ENCODE assay signal across 8 cellular contexts in genomic region chr1:148197396-148197795, GRCh38. TPM values are rescaled to one million over a fixed set of nuclear protein-coding genes. Genes with fewer than 3 reads are reported as not detected.
DNase-seq lines count a peak whose midpoint lies in the region; ATAC-seq and TF ChIP-seq lines count a peak whose summit lies in the region.
"Not testable (repeated sequence)": the region's sequence is repeated elsewhere in the genome, so short reads cannot be mapped to it uniquely, and the experiment has no call there.

No MANE protein-coding gene starts in this region.

- H3K9me2 ChIP-seq in PC-3 (replicated peaks; ENCODE audit: low read length), result not testable (repeated sequence)

- intact Hi-C loops in PC-3 (cut with micrococcal nuclease); Right ventricle myocardium superior (cut with DNase I); left ventricle myocardium superior (cut with micrococcal nuclease); right lobe of liver (cut with DNase I): not testable (repeated sequence)

- H4K20me1 ChIP-seq in DND-41 (ENCODE audit: insufficient read depth, low read length); PC-3 (ENCODE audit: low read length): not testable (repeated sequence)

- TF ChIP-seq CTCF in DND-41 (IDR thresholded peaks at IDR 0.05; ENCODE audit: borderline replicate concordance, extremely low read depth, low read length, poor library complexity, severe bottlenecking); PC-3 (conservative IDR thresholded peaks at IDR 0.05; ENCODE audit: low read depth, low read length); right lobe of liver (IDR thresholded peaks at IDR 0.05): not testable (repeated sequence)

- H3K4me1 ChIP-seq in DND-41 (ENCODE audit: insufficient read depth, low read length); PC-3 (ENCODE audit: insufficient read depth, low read length); right lobe of liver: not testable (repeated sequence)

- not testable (repeated sequence) for H3K9ac ChIP-seq in DND-41 (ENCODE audit: low read depth, low read length); PC-3 (ENCODE audit: low read length)

- POLR2A ChIA-PET in PC-3 (lab: Charles Lee; ENCODE audit: unreplicated experiment), result not testable (repeated sequence)

- H2AFZ ChIP-seq in DND-41 (ENCODE audit: low read depth, low read length); PC-3 (ENCODE audit: low read length): not testable (repeated sequence)

- not testable (repeated sequence) for H3K27me3 ChIP-seq in DND-41 (ENCODE audit: insufficient read depth, low read length, poor library complexity); PC-3 (ENCODE audit: low read length); right lobe of liver

- not testable (repeated sequence) for H3K27me3 Mint-ChIP-seq in activated T-helper 17 cell treated with anti-CD3 and anti-CD28 coated beads, Interleukin-2, amount 50 U/mL, for 72 hours

- H3K27ac ChIP-seq in DND-41 (ENCODE audit: low read length); PC-3 (ENCODE audit: low read length); right lobe of liver: not testable (repeated sequence)

- H3K79me2 ChIP-seq in DND-41 (ENCODE audit: insufficient read depth, low read length); PC-3 (ENCODE audit: low read length): not testable (repeated sequence)

- not testable (repeated sequence) for H3K36me3 ChIP-seq in DND-41 (ENCODE audit: insufficient read depth, low read length); PC-3 (ENCODE audit: low read depth, low read length); right lobe of liver

- peak; percentile 47 for ATAC-seq in DND-41 (ENCODE audit: insufficient read depth, low read depth)
- peak; percentile 13 for ATAC-seq in HG02870 (IDR thresholded peaks at IDR 0.05; ENCODE audit: unreplicated experiment)
- peak; percentile 71 for ATAC-seq in PC-3
- ATAC-seq in activated T-helper 17 cell treated with anti-CD3 and anti-CD28 coated beads, Interleukin-2, amount 50 U/mL, for 72 hours (replicated peaks), result peak; percentile 23
- ATAC-seq in Right ventricle myocardium superior (ENCODE audit: poor library complexity), result peak; percentile 92
- peak; percentile 87 for ATAC-seq in left ventricle myocardium superior
- peak; percentile 85 to 100 (median 90) for ATAC-seq in right lobe of liver
- ATAC-seq in stimulated activated effector memory CD8-positive, alpha-beta T cell treated with anti-CD3 and anti-CD28 coated beads, Interleukin-12 subunit alpha, Interleukin-12 subunit beta, amount 100 ng/mL, for 72 hours, result peak; percentile 31

- not testable (repeated sequence) for H3K36me3 Mint-ChIP-seq in activated T-helper 17 cell treated with anti-CD3 and anti-CD28 coated beads, Interleukin-2, amount 50 U/mL, for 72 hours (ENCODE audit: low read depth); stimulated activated effector memory CD8-positive, alpha-beta T cell treated with anti-CD3 and anti-CD28 coated beads, Interleukin-12 subunit alpha, Interleukin-12 subunit beta, amount 100 ng/mL, for 72 hours

- H3K9me3 ChIP-seq in DND-41 (ENCODE audit: insufficient read depth, low read length, severe bottlenecking); PC-3 (ENCODE audit: low read length); right lobe of liver: not testable (repeated sequence)

- not testable (repeated sequence) for H3K4me1 Mint-ChIP-seq in activated T-helper 17 cell treated with anti-CD3 and anti-CD28 coated beads, Interleukin-2, amount 50 U/mL, for 72 hours; stimulated activated effector memory CD8-positive, alpha-beta T cell treated with anti-CD3 and anti-CD28 coated beads, Interleukin-12 subunit alpha, Interleukin-12 subunit beta, amount 100 ng/mL, for 72 hours

- not testable (repeated sequence) for H3K4me3 ChIP-seq in DND-41 (ENCODE audit: low read depth in 1 of 2, low read length in 2 of 2); PC-3 (ENCODE audit: low read length); right lobe of liver

- not testable (repeated sequence) for H3K27ac Mint-ChIP-seq in activated T-helper 17 cell treated with anti-CD3 and anti-CD28 coated beads, Interleukin-2, amount 50 U/mL, for 72 hours; stimulated activated effector memory CD8-positive, alpha-beta T cell treated with anti-CD3 and anti-CD28 coated beads, Interleukin-12 subunit alpha, Interleukin-12 subunit beta, amount 100 ng/mL, for 72 hours

- BruUV-seq in PC-3 (replicated peaks; lab: Mats Ljungman, UMichigan), result not testable (repeated sequence)

- not testable (repeated sequence) for H3K4me2 ChIP-seq in DND-41 (ENCODE audit: insufficient read depth, low read length); PC-3 (ENCODE audit: low read length)

- H3K4me3 Mint-ChIP-seq in activated T-helper 17 cell treated with anti-CD3 and anti-CD28 coated beads, Interleukin-2, amount 50 U/mL, for 72 hours; stimulated activated effector memory CD8-positive, alpha-beta T cell treated with anti-CD3 and anti-CD28 coated beads, Interleukin-12 subunit alpha, Interleukin-12 subunit beta, amount 100 ng/mL, for 72 hours: not testable (repeated sequence)

- no CpG with 5 or more reads among the region's 3 CpGs for WGBS in right lobe of liver (ENCODE audit: insufficient coverage, low coverage, low lambda C conversion rate, missing lambda C conversion rate)

- H3K9me3 Mint-ChIP-seq in activated T-helper 17 cell treated with anti-CD3 and anti-CD28 coated beads, Interleukin-2, amount 50 U/mL, for 72 hours; stimulated activated effector memory CD8-positive, alpha-beta T cell treated with anti-CD3 and anti-CD28 coated beads, Interleukin-12 subunit alpha, Interleukin-12 subunit beta, amount 100 ng/mL, for 72 hours: not testable (repeated sequence)

- H3F3A ChIP-seq in PC-3 (ENCODE audit: low read length, unreplicated experiment), result not testable (repeated sequence)

- not testable (repeated sequence) for TF ChIP-seq POLR2A in right lobe of liver (IDR thresholded peaks at IDR 0.05)

- CTCF ChIA-PET in PC-3 (lab: Charles Lee), result not testable (repeated sequence)

- DNase-seq in DND-41; PC-3; Right ventricle myocardium superior; left ventricle myocardium superior; right lobe of liver; stimulated activated effector memory CD8-positive, alpha-beta T cell treated with anti-CD3 and anti-CD28 coated beads, Interleukin-12 subunit alpha, Interleukin-12 subunit beta, amount 100 ng/mL, for 72 hours (ENCODE audit: low spot score in 2 of 2): not testable (repeated sequence)

RNA-seq across cellular contexts. Expression of gene NBPF11, which starts 45.3 kb away (rescaled TPM):
- total RNA-seq in PC-3 (2014; rRNA removed), result 7.9 and 8.9 TPM in 2 replicates
- total RNA-seq in activated T-helper 17 cell treated with anti-CD3 and anti-CD28 coated beads, Interleukin-2, amount 50 U/mL, for 72 hours, result 10 to 100 TPM in 1 of 2 donors, 1 to 10 TPM in 1; 9.0 to 11.7 TPM
- total RNA-seq in Right ventricle myocardium superior, result 3.1 TPM
- total RNA-seq in left ventricle myocardium superior, result 3.2 TPM
- total RNA-seq in right lobe of liver, result 10 to 100 TPM in 3 of 6 experiments, 1 to 10 TPM in 3; 4.7 to 11.1 (median 8.4) TPM

Comparison
In these comparisons a context has a peak if more than half of its experiments do, and no peak if none do; other contexts are left out.
1. ATAC-seq: peak in every context shown above with its lines; median percentile 92 in Right ventricle myocardium superior; 90 in right lobe of liver; 87 in left ventricle myocardium superior; 71 in PC-3; 47 in DND-41; 31 in stimulated activated effector memory CD8-positive, alpha-beta T cell treated with anti-CD3 and anti-CD28 coated beads, Interleukin-12 subunit alpha, Interleukin-12 subunit beta, amount 100 ng/mL, for 72 hours; 23 in activated T-helper 17 cell treated with anti-CD3 and anti-CD28 coated beads, Interleukin-2, amount 50 U/mL, for 72 hours; 13 in HG02870.